ENCODE assay signal across 23 cellular contexts in the genomic region with DNA sequence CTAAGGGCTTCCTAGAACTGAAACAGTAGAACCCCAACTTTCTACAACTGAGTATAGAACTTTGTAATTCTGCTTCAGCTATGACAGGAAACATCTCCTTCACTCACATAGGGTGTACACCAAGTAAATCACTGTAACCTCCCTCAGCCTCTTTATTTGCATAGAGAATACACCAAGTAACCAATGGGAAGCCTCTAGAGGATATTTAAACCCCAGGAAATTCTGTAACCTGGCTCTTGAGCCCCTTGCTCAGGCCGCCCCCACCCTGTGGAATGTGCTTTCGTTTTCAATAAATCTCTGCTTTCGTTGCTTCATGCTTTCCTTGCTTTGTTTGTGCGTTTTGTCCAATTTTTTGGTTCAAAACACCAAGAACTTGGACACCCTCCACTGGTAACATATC.
A peak's percentile ranks its signal among the peaks of the same experiment; 100 is the strongest.
DNase-seq lines count a peak whose midpoint lies in the region; ATAC-seq and TF ChIP-seq lines count a peak whose summit lies in the region.
"Had no signal": no experiment of that assay in that cellular context is flagged by ENCODE, and none has a peak within 500 bp of the region (broad histone marks: within the 10 kb centered on the region; RNA-seq: fewer than 3 reads in every experiment).

No MANE protein-coding gene starts in this region.

- no peak overlapping the region for H2AFZ ChIP-seq in OCI-LY3 (ENCODE audit: low read depth, low read length)

- H3K4me1 ChIP-seq in OCI-LY3 (ENCODE audit: low read length) (no peaks in the 10 kb centered on the region), ovary (ENCODE audit: insufficient read depth) (peaks cover 20% of the 10 kb centered on the region)
- H3K4me1 ChIP-seq: foreskin keratinocyte had no signal

- peak overlapping the region; percentile 20 for H3K4me2 ChIP-seq in OCI-LY3 (ENCODE audit: low read length)

- H3K27ac Mint-ChIP-seq in activated naive CD8-positive, alpha-beta T cell treated with anti-CD3 and anti-CD28 coated beads, Interleukin-2, amount 50 U/mL, for 24 hours = no peak overlapping the region
- H3K27ac Mint-ChIP-seq: activated CD4-positive, alpha-beta T cell treated with anti-CD3 and anti-CD28 coated beads, Interleukin-2, amount 10 ng/mL, durations not matched to agents 24 days and 14 days; activated naive CD4-positive, alpha-beta T cell treated with anti-CD3 and anti-CD28 coated beads, Interleukin-2, amount 10 ng/mL, durations not matched to agents 7 days and 5 days; CD4-positive, CD25-positive, alpha-beta regulatory T cell; T-helper 1 cell treated with Interleukin-12 subunit alpha and Interleukin-12 subunit beta and Interleukin-4 antibody, amounts not matched to agents 30 μg/mL and 1 μg/mL, for 36 hours had no signal

- H3K79me2 ChIP-seq in OCI-LY3 (ENCODE audit: low read length) = no peaks in the 10 kb centered on the region

- H4K20me1 ChIP-seq in OCI-LY3 (ENCODE audit: insufficient read depth, low read length) = no peaks in the 10 kb centered on the region

- no peaks in the 10 kb centered on the region for H3K4me1 Mint-ChIP-seq in activated naive CD8-positive, alpha-beta T cell treated with anti-CD3 and anti-CD28 coated beads, Interleukin-2, amount 50 U/mL, for 24 hours
- H3K4me1 Mint-ChIP-seq: activated CD4-positive, alpha-beta T cell treated with anti-CD3 and anti-CD28 coated beads, Interleukin-2, amount 10 ng/mL, durations not matched to agents 24 days and 14 days; activated naive CD4-positive, alpha-beta T cell treated with anti-CD3 and anti-CD28 coated beads, Interleukin-2, amount 10 ng/mL, durations not matched to agents 7 days and 5 days; CD4-positive, CD25-positive, alpha-beta regulatory T cell had no signal

- peaks cover 3% of the 10 kb centered on the region for H3K27me3 Mint-ChIP-seq in activated naive CD8-positive, alpha-beta T cell treated with anti-CD3 and anti-CD28 coated beads, Interleukin-2, amount 50 U/mL, for 24 hours
- H3K27me3 Mint-ChIP-seq: activated CD4-positive, alpha-beta T cell treated with anti-CD3 and anti-CD28 coated beads, Interleukin-2, amount 10 ng/mL, durations not matched to agents 24 days and 14 days had no signal

- in situ Hi-C loops in ACHN (cut with HindIII; ENCODE audit: low pct_ligation_motif_present, low pct_unique_long_range_greater_than_20kb, low sequenced_read_pairs) = no loop called here

- H3K9me3 Mint-ChIP-seq in activated naive CD8-positive, alpha-beta T cell treated with anti-CD3 and anti-CD28 coated beads, Interleukin-2, amount 50 U/mL, for 24 hours = no peaks in the 10 kb centered on the region
- H3K9me3 Mint-ChIP-seq: activated CD4-positive, alpha-beta T cell treated with anti-CD3 and anti-CD28 coated beads, Interleukin-2, amount 10 ng/mL, durations not matched to agents 24 days and 14 days; activated naive CD4-positive, alpha-beta T cell treated with anti-CD3 and anti-CD28 coated beads, Interleukin-2, amount 10 ng/mL, durations not matched to agents 7 days and 5 days; T-helper 1 cell treated with Interleukin-12 subunit alpha and Interleukin-12 subunit beta and Interleukin-4 antibody, amounts not matched to agents 30 μg/mL and 1 μg/mL, for 36 hours had no signal

- no peak for TF ChIP-seq EP300 in ovary (IDR thresholded peaks at IDR 0.05)

- ATAC-seq in activated naive CD8-positive, alpha-beta T cell treated with anti-CD3 and anti-CD28 coated beads, Interleukin-2, amount 50 U/mL, for 24 hours = no peak
- ATAC-seq in HG03342 (IDR thresholded peaks at IDR 0.05; ENCODE audit: unreplicated experiment) = no peak
- ATAC-seq: foreskin keratinocyte, Panc1, sciatic nerve had no signal

- no peak overlapping the region for H3K4me3 Mint-ChIP-seq in activated naive CD8-positive, alpha-beta T cell treated with anti-CD3 and anti-CD28 coated beads, Interleukin-2, amount 50 U/mL, for 24 hours
- H3K4me3 Mint-ChIP-seq: activated CD4-positive, alpha-beta T cell treated with anti-CD3 and anti-CD28 coated beads, Interleukin-2, amount 10 ng/mL, durations not matched to agents 24 days and 14 days; activated naive CD4-positive, alpha-beta T cell treated with anti-CD3 and anti-CD28 coated beads, Interleukin-2, amount 10 ng/mL, durations not matched to agents 7 days and 5 days; CD4-positive, CD25-positive, alpha-beta regulatory T cell; T-helper 1 cell treated with Interleukin-12 subunit alpha and Interleukin-12 subunit beta and Interleukin-4 antibody, amounts not matched to agents 30 μg/mL and 1 μg/mL, for 36 hours had no signal

- no peaks in the 10 kb centered on the region for H3K9me3 ChIP-seq in OCI-LY3 (ENCODE audit: insufficient read depth, low read length)
- no peaks in the 10 kb centered on the region for H3K9me3 ChIP-seq in ovary
- H3K9me3 ChIP-seq: SJSA1 had no signal

- no peaks in the 10 kb centered on the region for H3K27me3 ChIP-seq in OCI-LY3 (ENCODE audit: low read depth, low read length)
- H3K27me3 ChIP-seq in ovary = no peaks in the 10 kb centered on the region
- H3K27me3 ChIP-seq: SJSA1 had no signal

- no peak overlapping the region for H3K27ac ChIP-seq in OCI-LY3 (ENCODE audit: low read length)
- peak overlapping the region in 1 of 2 donors; percentile 74 for H3K27ac ChIP-seq in ovary
- H3K27ac ChIP-seq: foreskin keratinocyte, SJSA1 had no signal

- no peak for TF ChIP-seq CTCF in OCI-LY3 (IDR thresholded peaks at IDR 0.05; ENCODE audit: low read depth, low read length)
- TF ChIP-seq CTCF in fibroblast of villous mesenchyme (IDR thresholded peaks at IDR 0.05; ENCODE audit: insufficient read depth, low read depth, low read length) = no peak
- no peak for TF ChIP-seq CTCF in ovary (IDR thresholded peaks at IDR 0.05)

- no peak overlapping the region; the same call in 1 of the 2 replicates for H3K4me3 ChIP-seq in OCI-LY3 (ENCODE audit: low read length)
- peak overlapping the region; percentile 3 for H3K4me3 ChIP-seq in fibroblast of villous mesenchyme (ENCODE audit: low read depth, low read length)
- H3K4me3 ChIP-seq in ovary = no peak overlapping the region
- H3K4me3 ChIP-seq: SJSA1 had no signal

- H3K36me3 ChIP-seq in OCI-LY3 (replicated peaks; ENCODE audit: low read depth, low read length) = no peaks in the 10 kb centered on the region
- H3K36me3 ChIP-seq in ovary = no peaks in the 10 kb centered on the region
- H3K36me3 ChIP-seq: SJSA1 had no signal

- intact Hi-C loops in ovary (cut with DNase I) = no loop called here

- H3K9ac ChIP-seq in OCI-LY3 (ENCODE audit: low read length) = no peak overlapping the region

- no peaks in the 10 kb centered on the region for H3K36me3 Mint-ChIP-seq in activated naive CD8-positive, alpha-beta T cell treated with anti-CD3 and anti-CD28 coated beads, Interleukin-2, amount 50 U/mL, for 24 hours (ENCODE audit: low read depth)
- H3K36me3 Mint-ChIP-seq: activated naive CD4-positive, alpha-beta T cell treated with anti-CD3 and anti-CD28 coated beads, Interleukin-2, amount 10 ng/mL, durations not matched to agents 7 days and 5 days; CD4-positive, CD25-positive, alpha-beta regulatory T cell had no signal

- DNase-seq in ACHN = peak; percentile 7
- peak; percentile 24 for DNase-seq in fibroblast of villous mesenchyme (ENCODE audit: low read depth)
- DNase-seq in ovary = peak; percentile 35 to 68 (median 43)
- DNase-seq in NCI-H510A (lab: John Stamatoyannopoulos, UW) = no peak
- no peak for DNase-seq in DMS79 treated with DMSO at 0.1 percent for 48 hours (lab: John Stamatoyannopoulos, UW)
- DNase-seq in activated naive CD8-positive, alpha-beta T cell treated with anti-CD3 and anti-CD28 coated beads, Interleukin-2, amount 50 U/mL, for 24 hours = no peak
- DNase-seq: activated CD4-positive, alpha-beta T cell treated with anti-CD3 and anti-CD28 coated beads, Interleukin-2, amount 10 ng/mL, durations not matched to agents 24 days and 14 days; activated naive CD4-positive, alpha-beta T cell treated with anti-CD3 and anti-CD28 coated beads, Interleukin-2, amount 10 ng/mL, durations not matched to agents 7 days and 5 days; aorta; CD4-positive, CD25-positive, alpha-beta regulatory T cell; central memory CD4-positive, alpha-beta T cell; Kasumi-1; NCI-H1092 treated with DMSO at 0.1 percent for 48 hours; NCI-H2029; nucleus accumbens; stimulated activated CD8-positive, alpha-beta memory T cell treated with anti-CD3 and anti-CD28 coated beads, Interleukin-4, amount 100 ng/mL, for 48 hours had no signal

- 5 to 7% (median 7%) methylated on average over 4 of the region's 4 CpGs for WGBS in ovary, 3 donors

- TF ChIP-seq POLR2A in ovary (IDR thresholded peaks at IDR 0.05) = no peak

Comparison
In these comparisons a context has a peak if more than half of its experiments do, and no peak if none do; other contexts are left out.
1. DNase-seq: peak in ACHN (single experiment), fibroblast of villous mesenchyme (single experiment) and ovary (5 of 5); none in NCI-H510A (single experiment), DMS79 treated with DMSO at 0.1 percent for 48 hours (single experiment) and activated naive CD8-positive, alpha-beta T cell treated with anti-CD3 and anti-CD28 coated beads, Interleukin-2, amount 50 U/mL, for 24 hours (single experiment).